In the genomic region with DNA sequence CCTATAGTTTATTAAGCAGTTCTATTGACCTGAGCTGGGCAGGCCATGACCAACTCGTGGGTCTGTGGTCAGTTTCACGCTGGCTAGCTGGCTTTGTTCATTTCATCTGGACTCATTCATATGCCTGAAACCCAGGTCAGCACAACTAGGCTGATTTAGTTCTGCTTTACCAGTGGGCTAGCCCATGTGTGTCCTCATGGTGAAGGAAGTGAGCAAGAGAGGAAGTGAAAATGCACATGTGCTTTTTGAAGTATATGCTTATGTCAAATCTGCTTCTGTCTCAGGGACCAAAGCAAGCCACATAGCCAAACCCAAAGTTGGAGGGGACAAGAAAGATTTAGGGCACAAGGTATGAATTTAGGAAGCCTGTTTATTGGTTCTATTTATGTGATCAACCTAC, we compare ENCODE assay signal across 10 cellular contexts.
DNase-seq lines count a peak whose midpoint lies in the region; ATAC-seq, FAIRE-seq and TF ChIP-seq lines count a peak whose summit lies in the region.
"Had no signal": no experiment of that assay in that cellular context is flagged by ENCODE, and none has a peak within 500 bp of the region (broad histone marks: within the 10 kb centered on the region; RNA-seq: fewer than 3 reads in every experiment).

No MANE protein-coding gene starts in this region.

- no peaks in the 10 kb centered on the region for H4K20me1 ChIP-seq in GM12878 (ENCODE audit: control insufficient read depth, insufficient read depth)
- H4K20me1 ChIP-seq: BLaER1 treated with 17β-estradiol and CSF1 and Interleukin-3, amounts not matched to agents 10 nM and 100 nM had no signal

- TF ChIP-seq CTCF in GM13976 (IDR thresholded peaks at IDR 0.05; ENCODE audit: borderline replicate concordance, control extremely low read depth, extremely low read depth, insufficient read depth, missing control alignments) (no peak), GM12878 (IDR thresholded peaks at IDR 0.05 in 2 of 3, conservative IDR thresholded peaks at IDR 0.05 in 1 of 3; ENCODE audit: control insufficient read depth in 2 of 3, extremely low read depth in 1 of 3, insufficient read depth in 1 of 3, low read depth in 3 of 3, low read length in 3 of 3) (no peak)

- WGBS in GM12878 (ENCODE audit: insufficient coverage, insufficient replicate concordance, low lambda C conversion rate, missing lambda C conversion rate), result 0% methylated on average over 2 of the region's 2 CpGs

- TF ChIP-seq EP300 in GM12878 (IDR thresholded peaks at IDR 0.05; ENCODE audit: borderline replicate concordance in 1 of 2, control insufficient read depth in 1 of 2, low read depth in 2 of 2, low read length in 2 of 2), result peak in 1 of 2 experiments; percentile 81; a peak in 2 of 4 replicates

- SMC1A ChIA-PET in GM12878 (lab: Charles Lee; ENCODE audit: uncharacterized antibody, unreplicated experiment), result interaction anchor here (0.7 to 2.2 kb wide), 12 partner anchors 11 to 613 kb away, joined by 3 to 8 read pairs (median 4); no protein-coding TSS in a partner anchor

- intact Hi-C loops in GM12878 (cut with micrococcal nuclease; ENCODE audit: unreplicated experiment), result loop anchor here (5.0 kb wide), 1 partner anchor 343 kb away; a partner anchor contains a TSS

- CTCF ChIA-PET in GM12878 (lab: Yijun Ruan, JAX), result interaction anchor here (1.0 to 3.6 kb wide), 3 partner anchors 11 to 203 kb away, joined by 3 to 20 read pairs (median 3); no protein-coding TSS in a partner anchor

- H3K36me3 ChIP-seq in GM12878 (ENCODE audit: control insufficient read depth in 2 of 2, insufficient read depth in 2 of 2, low read length in 1 of 2), result no peaks in the 10 kb centered on the region
- H3K36me3 ChIP-seq: BLaER1 treated with 17β-estradiol and CSF1 and Interleukin-3, amounts not matched to agents 10 nM and 100 nM had no signal

- RAD21 ChIA-PET in GM12878 (lab: Charles Lee; ENCODE audit: unreplicated experiment), result interaction anchor here (0.6 to 2.1 kb wide), 5 partner anchors 11 to 250 kb away, joined by 3 to 9 read pairs (median 3); no protein-coding TSS in a partner anchor

- no peak overlapping the region for H3K4me3 ChIP-seq in GM12878
- H3K4me3 ChIP-seq: BLaER1 treated with 17β-estradiol and CSF1 and Interleukin-3, amounts not matched to agents 10 nM and 100 nM had no signal

- H3K27ac ChIP-seq in GM12878 (ENCODE audit: control insufficient read depth, insufficient read depth), result no peak overlapping the region

- peak; percentile 94 for ATAC-seq in GM21390 (IDR thresholded peaks at IDR 0.05; ENCODE audit: unreplicated experiment)
- ATAC-seq in HG03139 (IDR thresholded peaks at IDR 0.05; ENCODE audit: unreplicated experiment), result peak; percentile 89
- ATAC-seq in GM12878, result peak; percentile 99

- H3K9me3 ChIP-seq in GM12878 (replicated peaks; ENCODE audit: control insufficient read depth, insufficient read depth, low read length), result no peaks in the 10 kb centered on the region
- H3K9me3 ChIP-seq: BLaER1 treated with 17β-estradiol and CSF1 and Interleukin-3, amounts not matched to agents 10 nM and 100 nM had no signal

- no TSS peak for BruUV-seq in GM12878 (replicated peaks; lab: Mats Ljungman, UMichigan)

- H3K27me3 ChIP-seq in GM12878 (replicated peaks in 1 of 2; ENCODE audit: control insufficient read depth in 2 of 2, insufficient read depth in 2 of 2, low read length in 1 of 2), result no peaks in the 10 kb centered on the region
- H3K27me3 ChIP-seq: BLaER1 treated with 17β-estradiol and CSF1 and Interleukin-3, amounts not matched to agents 10 nM and 100 nM had no signal

- POLR2A ChIA-PET in GM12878 (lab: Charles Lee), result no interaction called here

- peaks cover 2% of the 10 kb centered on the region; the same call in 1 of the 2 replicates for H3K4me1 ChIP-seq in GM12878 (ENCODE audit: control insufficient read depth, insufficient read depth, low read length)

- H2AFZ ChIP-seq in GM12878 (ENCODE audit: control insufficient read depth, low read depth, low read length), result no peak overlapping the region

- peak; percentile 10 for DNase-seq in GM13976 (ENCODE audit: low spot score)
- DNase-seq in GM12878 (ENCODE audit: low read depth, low spot score), result peak; percentile 49
- DNase-seq in NCI-H1694 treated with DMSO at 0.1 percent for 48 hours (lab: John Stamatoyannopoulos, UW), result no peak
- DNase-seq in iPS-NIHi11 (ENCODE audit: low spot score), result no peak
- no peak for DNase-seq in activated naive CD4-positive, alpha-beta T cell treated with anti-CD3 and anti-CD28 coated beads, Interleukin-2, amount 50 U/mL, for 16 hours
- DNase-seq in activated CD4-positive, CD25-positive, alpha-beta regulatory T cell (lab: John Stamatoyannopoulos, UW), result no peak
- DNase-seq: NCI-H146 had no signal

- no peak for TF ChIP-seq RAD21 in GM12878 (IDR thresholded peaks at IDR 0.05; ENCODE audit: insufficient read depth, low read depth, low read length)

- FAIRE-seq in GM12878 (lab: Jason Lieb, UNC), result no peak

- H3K9ac ChIP-seq in GM12878 (ENCODE audit: control insufficient read depth, insufficient read depth, low read length), result no peak overlapping the region
- H3K9ac ChIP-seq: BLaER1 treated with 17β-estradiol and CSF1 and Interleukin-3, amounts not matched to agents 10 nM and 100 nM had no signal

- no peak overlapping the region for H3K4me2 ChIP-seq in GM12878 (ENCODE audit: control insufficient read depth, insufficient read depth)

- no peaks in the 10 kb centered on the region for H3K79me2 ChIP-seq in GM12878 (ENCODE audit: control insufficient read depth, insufficient read depth, low read length)

- in situ Hi-C loops in GM13976 (cut with MboI; ENCODE audit: low sequenced_read_pairs, unreplicated experiment) (loop anchor here (25.0 kb wide), 2 partner anchors 332 to 457 kb away; no protein-coding TSS in a partner anchor), GM12878 (cut with MboI) (no loop called here)

- TF ChIP-seq POLR2A in GM12878 (IDR thresholded peaks at IDR 0.05; ENCODE audit: low read depth, low read length), result no peak

TF ChIP-seq in GM12878, 131 proteins besides CTCF, POLR2A, EP300 and RAD21 (continues in another document):
- TF ChIP-seq LARP7 (IDR thresholded peaks at IDR 0.05) (0 out of 2 replicates have a peak, but pooled peaks have one; percentile 38), SREBF1 (IDR thresholded peaks at IDR 0.05; ENCODE audit: low read length) (no peak), TARDBP (IDR thresholded peaks at IDR 0.05; ENCODE audit: borderline replicate concordance) (no peak), ZNF217 (IDR thresholded peaks at IDR 0.05) (0 out of 2 replicates have a peak, but pooled peaks have one; percentile 50), MTA2 (IDR thresholded peaks at IDR 0.05; ENCODE audit: low read depth) (peak; percentile 74), CHD4 (IDR thresholded peaks at IDR 0.05) (no peak), BMI1 (IDR thresholded peaks at IDR 0.05; ENCODE audit: borderline replicate concordance) (peak; percentile 51; the same call in 1 of the 2 replicates), KLF5 (IDR thresholded peaks at IDR 0.05; ENCODE audit: partially characterized antibody) (no peak), SIX5 (IDR thresholded peaks at IDR 0.05; ENCODE audit: low read depth, low read length, severe bottlenecking) (no peak), SPI1 (IDR thresholded peaks at IDR 0.05; ENCODE audit: borderline replicate concordance, insufficient read depth, low read depth, low read length) (peak; percentile 99), IKZF2 (IDR thresholded peaks at IDR 0.05) (peak; percentile 62 to 66; a peak in 2 of 4 replicates), NFXL1 (IDR thresholded peaks at IDR 0.05; ENCODE audit: borderline replicate concordance) (no peak), NBN (IDR thresholded peaks at IDR 0.05) (peak; percentile 63), SREBF2 (IDR thresholded peaks at IDR 0.05; ENCODE audit: low read length) (no peak), BCL11A (IDR thresholded peaks at IDR 0.05; ENCODE audit: low read depth, low read length) (peak; percentile 34; the same call in 1 of the 2 replicates), EZH2 (IDR thresholded peaks at IDR 0.05; ENCODE audit: borderline replicate concordance, control insufficient read depth, low read depth, low read length) (no peak), GATAD2B (conservative IDR thresholded peaks at IDR 0.05; ENCODE audit: low read depth) (peak; percentile 33; the same call in 1 of the 2 replicates), WRNIP1 (IDR thresholded peaks at IDR 0.05; ENCODE audit: borderline replicate concordance, low read depth, low read length) (no peak), NR2C2 (IDR thresholded peaks at IDR 0.05; ENCODE audit: borderline replicate concordance, control insufficient read depth, insufficient read length, low read depth) (no peak), IKZF1 (conservative IDR thresholded peaks at IDR 0.05) (peak; percentile 60), BHLHE40 (IDR thresholded peaks at IDR 0.05; ENCODE audit: borderline replicate concordance in 1 of 2, low read depth in 2 of 2, low read length in 1 of 2) (peak; percentile 61 to 63; a peak in 3 of 4 replicates), CHD2 (IDR thresholded peaks at IDR 0.05; ENCODE audit: borderline replicate concordance, low read depth, low read length) (peak; percentile 53; the same call in 1 of the 2 replicates), RCOR1 (conservative IDR thresholded peaks at IDR 0.05; ENCODE audit: low read depth, low read length) (no peak)
- TF ChIP-seq, protein P1, sequence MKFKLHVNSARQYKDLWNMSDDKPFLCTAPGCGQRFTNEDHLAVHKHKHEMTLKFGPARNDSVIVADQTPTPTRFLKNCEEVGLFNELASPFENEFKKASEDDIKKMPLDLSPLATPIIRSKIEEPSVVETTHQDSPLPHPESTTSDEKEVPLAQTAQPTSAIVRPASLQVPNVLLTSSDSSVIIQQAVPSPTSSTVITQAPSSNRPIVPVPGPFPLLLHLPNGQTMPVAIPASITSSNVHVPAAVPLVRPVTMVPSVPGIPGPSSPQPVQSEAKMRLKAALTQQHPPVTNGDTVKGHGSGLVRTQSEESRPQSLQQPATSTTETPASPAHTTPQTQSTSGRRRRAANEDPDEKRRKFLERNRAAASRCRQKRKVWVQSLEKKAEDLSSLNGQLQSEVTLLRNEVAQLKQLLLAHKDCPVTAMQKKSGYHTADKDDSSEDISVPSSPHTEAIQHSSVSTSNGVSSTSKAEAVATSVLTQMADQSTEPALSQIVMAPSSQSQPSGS (IDR thresholded peaks at IDR 0.05; ENCODE audit: low read length), result 0 out of 2 replicates have a peak, but pooled peaks have one; percentile 29

Comparison
In these comparisons a context has a peak if more than half of its experiments do, and no peak if none do; other contexts are left out.
1. DNase-seq: peak in GM13976 (single experiment) and GM12878 (single experiment); none in NCI-H1694 treated with DMSO at 0.1 percent for 48 hours (single experiment), iPS-NIHi11 (single experiment), activated naive CD4-positive, alpha-beta T cell treated with anti-CD3 and anti-CD28 coated beads, Interleukin-2, amount 50 U/mL, for 16 hours (single experiment) and activated CD4-positive, CD25-positive, alpha-beta regulatory T cell (0 of 4).
2. Peak in every context shown above with its lines, with median percentiles within 50 percentile points of each other: ATAC-seq.